In genomic region chr11:116225236-116225635, GRCh38 we compare ENCODE assay signal across 15 cellular contexts.
DNase-seq lines count a peak whose midpoint lies in the region; ATAC-seq and TF ChIP-seq lines count a peak whose summit lies in the region.
"Had no signal": no experiment of that assay in that cellular context is flagged by ENCODE, and none has a peak within 500 bp of the region (broad histone marks: within the 10 kb centered on the region; RNA-seq: fewer than 3 reads in every experiment).

No MANE protein-coding gene starts in this region.

- no peak overlapping the region for H2AFZ ChIP-seq in neural progenitor cell (replicated peaks)

- H3K27me3 Mint-ChIP-seq in brain (no peaks in the 10 kb centered on the region), neural progenitor cell (ENCODE audit: insufficient read depth, low read depth) (peaks cover 8% of the 10 kb centered on the region)

- H3K4me2 ChIP-seq in neural progenitor cell = no peak overlapping the region

- H4K20me1 ChIP-seq in neural progenitor cell (ENCODE audit: low read depth) = no peaks in the 10 kb centered on the region

- no peaks in the 10 kb centered on the region for H3K79me2 ChIP-seq in neural progenitor cell (ENCODE audit: low read depth)

- H3K4me1 Mint-ChIP-seq in brain (peaks cover 73% of the 10 kb centered on the region), neural progenitor cell (peaks cover 52% of the 10 kb centered on the region)

- TF ChIP-seq CTCF in brain (conservative IDR thresholded peaks at IDR 0.05) (no peak), neural progenitor cell (IDR thresholded peaks at IDR 0.05) (no peak)

- H3K9ac ChIP-seq in neural progenitor cell = no peak overlapping the region

- H3K36me3 ChIP-seq in neural progenitor cell = no peaks in the 10 kb centered on the region
- H3K36me3 ChIP-seq: MG63 had no signal

- no peaks in the 10 kb centered on the region for H3K9me3 ChIP-seq in neural progenitor cell (ENCODE audit: low read depth)
- H3K9me3 ChIP-seq: MG63 had no signal

- no peak overlapping the region for H3K4me3 ChIP-seq in neural progenitor cell
- H3K4me3 ChIP-seq: MG63 had no signal

- peaks cover 0 to 3% (median 0%) of the 10 kb centered on the region in 5 experiments for H3K9me3 Mint-ChIP-seq in brain
- H3K9me3 Mint-ChIP-seq in neural progenitor cell = peaks cover 3% of the 10 kb centered on the region
- H3K9me3 Mint-ChIP-seq: CD4-positive, alpha-beta T cell had no signal

- peak; percentile 74 for DNase-seq in D341Med (ENCODE audit: low spot score)
- DNase-seq in NCI-H2171 (lab: John Stamatoyannopoulos, UW) = peak; percentile 74
- DNase-seq in neural progenitor cell (ENCODE audit: low spot score) = no peak
- no peak for DNase-seq in activated T-cell treated with anti-CD3 and anti-CD28 coated beads for 4 hours
- no peak for DNase-seq in DMS153 (lab: John Stamatoyannopoulos, UW)
- DNase-seq in NCI-H2107 treated with DMSO at 0.1 percent for 48 hours (lab: John Stamatoyannopoulos, UW; ENCODE audit: unreplicated experiment) = no peak
- DNase-seq: ACHN; Calu3; CD4-positive, alpha-beta T cell; EL; MG63; NCI-H187; SHP77 treated with DMSO at 0.1 percent for 48 hours had no signal

- peak overlapping the region; percentile 78 to 99 (median 87) for H3K27ac Mint-ChIP-seq in brain
- H3K27ac Mint-ChIP-seq in neural progenitor cell = peak overlapping the region; percentile 55
- H3K27ac Mint-ChIP-seq: CD4-positive, alpha-beta T cell had no signal

- H3K27ac ChIP-seq in neural progenitor cell = no peak overlapping the region

- H3F3A ChIP-seq in neural progenitor cell (ENCODE audit: low read depth) = no peaks in the 10 kb centered on the region

- H3K4me1 ChIP-seq in neural progenitor cell = no peaks in the 10 kb centered on the region

- H3K27me3 ChIP-seq in neural progenitor cell = no peaks in the 10 kb centered on the region
- H3K27me3 ChIP-seq: MG63 had no signal

- H3K4me3 Mint-ChIP-seq in brain (no peak overlapping the region), neural progenitor cell (no peak overlapping the region)
- H3K4me3 Mint-ChIP-seq: CD4-positive, alpha-beta T cell had no signal

- ATAC-seq in HG03442 (IDR thresholded peaks at IDR 0.05; ENCODE audit: unreplicated experiment) = no peak

- H3K36me3 Mint-ChIP-seq in brain = no peaks in the 10 kb centered on the region
- H3K36me3 Mint-ChIP-seq in neural progenitor cell = no peaks in the 10 kb centered on the region

Comparison
In these comparisons a context has a peak if more than half of its experiments do, and no peak if none do; other contexts are left out.
1. DNase-seq: peak in D341Med (single experiment) and NCI-H2171 (single experiment); none in neural progenitor cell (single experiment), activated T-cell treated with anti-CD3 and anti-CD28 coated beads for 4 hours (single experiment), DMS153 (single experiment) and NCI-H2107 treated with DMSO at 0.1 percent for 48 hours (single experiment).